ENCODE assay signal across 1 cellular context in genomic region chr17:9021985-9022552, GRCh38.
TF ChIP-seq lines count a peak whose summit lies in the region.

No MANE protein-coding gene starts in this region.

TF ChIP-seq in SK-N-SH, 30 proteins besides CTCF, POLR2A, EP300 and RAD21 (continued from another document):
- no peak for TF ChIP-seq IRF3 (IDR thresholded peaks at IDR 0.05; ENCODE audit: low read depth, low read length)
